ENCODE assay signal across 10 cellular contexts in genomic region chr9:80605129-80605528, GRCh38.
DNase-seq lines count a peak whose midpoint lies in the region; ATAC-seq and TF ChIP-seq lines count a peak whose summit lies in the region.
"Had no signal": no experiment of that assay in that cellular context is flagged by ENCODE, and none has a peak within 500 bp of the region (broad histone marks: within the 10 kb centered on the region; RNA-seq: fewer than 3 reads in every experiment).

No MANE protein-coding gene starts in this region.

- POLR2A ChIA-PET in WTC11 (lab: Charles Lee): no interaction called here
- POLR2A ChIA-PET in activated CD4-positive, alpha-beta T cell treated with anti-CD3 and anti-CD28 coated beads for 36 hours (lab: Charles Lee): no interaction called here
- POLR2A ChIA-PET in activated CD4-positive, alpha-beta memory T cell treated with anti-CD3 and anti-CD28 coated beads for 36 hours (lab: Charles Lee): no interaction called here

- in situ Hi-C loops in KBM-7 (cut with MboI; ENCODE audit: low pct_unique_long_range_greater_than_20kb, low sequenced_read_pairs): no loop called here

- H3K36me3 Mint-ChIP-seq in WTC11: no peaks in the 10 kb centered on the region
- H3K36me3 Mint-ChIP-seq in activated CD4-positive, alpha-beta T cell treated with anti-CD3 and anti-CD28 coated beads for 36 hours (ENCODE audit: low read depth): no peaks in the 10 kb centered on the region
- no peaks in the 10 kb centered on the region for H3K36me3 Mint-ChIP-seq in activated CD4-positive, alpha-beta memory T cell treated with anti-CD3 and anti-CD28 coated beads for 36 hours
- H3K36me3 Mint-ChIP-seq: activated naive CD8-positive, alpha-beta T cell had no signal

- H3K27me3 Mint-ChIP-seq in WTC11 (ENCODE audit: low read depth): no peaks in the 10 kb centered on the region
- H3K27me3 Mint-ChIP-seq in activated CD4-positive, alpha-beta T cell treated with anti-CD3 and anti-CD28 coated beads for 36 hours: no peaks in the 10 kb centered on the region
- no peaks in the 10 kb centered on the region for H3K27me3 Mint-ChIP-seq in activated CD4-positive, alpha-beta memory T cell treated with anti-CD3 and anti-CD28 coated beads for 36 hours
- H3K27me3 Mint-ChIP-seq: activated naive CD8-positive, alpha-beta T cell had no signal

- intact Hi-C loops in activated CD4-positive, alpha-beta T cell treated with anti-CD3 and anti-CD28 coated beads for 36 hours (cut with DNase I, micrococcal nuclease): no loop called here
- intact Hi-C loops in activated CD4-positive, alpha-beta memory T cell treated with anti-CD3 and anti-CD28 coated beads for 36 hours (cut with micrococcal nuclease): no loop called here

- TF ChIP-seq CTCF in AG09309 (IDR thresholded peaks at IDR 0.05; ENCODE audit: control insufficient read depth, insufficient read depth, low read depth, low read length, missing control alignments): peak; percentile 36
- no peak for TF ChIP-seq CTCF in WTC11 (IDR thresholded peaks at IDR 0.05)

- CTCF ChIA-PET in WTC11 (lab: Charles Lee): interaction anchor here (0.6 kb wide), 1 partner anchor 94 kb away, joined by 3 read pairs; no protein-coding TSS in a partner anchor
- CTCF ChIA-PET in activated CD4-positive, alpha-beta T cell treated with anti-CD3 and anti-CD28 coated beads for 36 hours (lab: Charles Lee): no interaction called here
- CTCF ChIA-PET in activated CD4-positive, alpha-beta memory T cell treated with anti-CD3 and anti-CD28 coated beads for 36 hours (lab: Charles Lee): no interaction called here

- ATAC-seq in WTC11 (peak; percentile 46; the same call in 1 of the 2 replicates), left lobe of liver (peak; percentile 82), GM21515 (IDR thresholded peaks at IDR 0.05; ENCODE audit: unreplicated experiment) (no peak), GM19467 (IDR thresholded peaks at IDR 0.05; ENCODE audit: unreplicated experiment) (no peak)
- no peak for ATAC-seq in activated CD4-positive, alpha-beta T cell treated with anti-CD3 and anti-CD28 coated beads for 36 hours

- no peak overlapping the region for H3K4me3 Mint-ChIP-seq in WTC11
- no peak overlapping the region for H3K4me3 Mint-ChIP-seq in activated CD4-positive, alpha-beta T cell treated with anti-CD3 and anti-CD28 coated beads for 36 hours
- no peak overlapping the region for H3K4me3 Mint-ChIP-seq in activated CD4-positive, alpha-beta memory T cell treated with anti-CD3 and anti-CD28 coated beads for 36 hours
- H3K4me3 Mint-ChIP-seq: activated naive CD8-positive, alpha-beta T cell had no signal

- no peaks in the 10 kb centered on the region for H3K9me3 Mint-ChIP-seq in WTC11
- peaks cover 2% of the 10 kb centered on the region for H3K9me3 Mint-ChIP-seq in activated CD4-positive, alpha-beta T cell treated with anti-CD3 and anti-CD28 coated beads for 36 hours (ENCODE audit: low read depth)
- no peaks in the 10 kb centered on the region for H3K9me3 Mint-ChIP-seq in activated CD4-positive, alpha-beta memory T cell treated with anti-CD3 and anti-CD28 coated beads for 36 hours

- no peak overlapping the region for H3K27ac Mint-ChIP-seq in WTC11
- no peak overlapping the region for H3K27ac Mint-ChIP-seq in activated CD4-positive, alpha-beta T cell treated with anti-CD3 and anti-CD28 coated beads for 36 hours
- H3K27ac Mint-ChIP-seq in activated CD4-positive, alpha-beta memory T cell treated with anti-CD3 and anti-CD28 coated beads for 36 hours: no peak overlapping the region
- H3K27ac Mint-ChIP-seq: activated naive CD8-positive, alpha-beta T cell had no signal

- DNase-seq in AG09309 (ENCODE audit: low read depth): peak; percentile 16
- DNase-seq in KBM-7: peak; percentile 6
- no peak for DNase-seq in WTC11 (ENCODE audit: low spot score)
- no peak for DNase-seq in left lobe of liver (ENCODE audit: low spot score)
- no peak for DNase-seq in activated CD4-positive, alpha-beta T cell treated with anti-CD3 and anti-CD28 coated beads for 36 hours
- DNase-seq in activated CD4-positive, alpha-beta memory T cell treated with anti-CD3 and anti-CD28 coated beads for 36 hours: no peak
- DNase-seq: spleen had no signal

- no peak overlapping the region for H3K4me3 ChIP-seq in AG09309 (ENCODE audit: control insufficient read depth, low read depth, low read length)
- H3K4me3 ChIP-seq: spleen had no signal

- peaks cover 25% of the 10 kb centered on the region for H3K4me1 Mint-ChIP-seq in WTC11
- no peaks in the 10 kb centered on the region for H3K4me1 Mint-ChIP-seq in activated CD4-positive, alpha-beta T cell treated with anti-CD3 and anti-CD28 coated beads for 36 hours
- H3K4me1 Mint-ChIP-seq in activated CD4-positive, alpha-beta memory T cell treated with anti-CD3 and anti-CD28 coated beads for 36 hours (ENCODE audit: low read depth): no peaks in the 10 kb centered on the region

TF ChIP-seq in WTC11, 78 proteins besides CTCF, POLR2A, EP300 and RAD21:
- TF ChIP-seq MXD4 (CRISPR knock-in tag; IDR thresholded peaks at IDR 0.05; ENCODE audit: borderline replicate concordance) (no peak), ATF3 (CRISPR knock-in tag; conservative IDR thresholded peaks at IDR 0.05) (no peak), OVOL2 (CRISPR knock-in tag; IDR thresholded peaks at IDR 0.05; ENCODE audit: borderline replicate concordance) (no peak), IRF1 (CRISPR knock-in tag; IDR thresholded peaks at IDR 0.05) (no peak), ZNF281 (CRISPR knock-in tag; IDR thresholded peaks at IDR 0.05) (no peak), NR1H2 (CRISPR knock-in tag; IDR thresholded peaks at IDR 0.05) (no peak)
TF ChIP-seq in WTC11: peak in this region for 0.

Comparison
In these comparisons a context has a peak if more than half of its experiments do, and no peak if none do; other contexts are left out.
1. DNase-seq: peak in AG09309 (single experiment) and KBM-7 (single experiment); none in WTC11 (single experiment), left lobe of liver (single experiment), activated CD4-positive, alpha-beta T cell treated with anti-CD3 and anti-CD28 coated beads for 36 hours (single experiment) and activated CD4-positive, alpha-beta memory T cell treated with anti-CD3 and anti-CD28 coated beads for 36 hours (single experiment).
2. ATAC-seq: peak in WTC11 (single experiment) and left lobe of liver (single experiment); none in GM21515 (single experiment), activated CD4-positive, alpha-beta T cell treated with anti-CD3 and anti-CD28 coated beads for 36 hours (single experiment) and GM19467 (single experiment).